In the genomic region with DNA sequence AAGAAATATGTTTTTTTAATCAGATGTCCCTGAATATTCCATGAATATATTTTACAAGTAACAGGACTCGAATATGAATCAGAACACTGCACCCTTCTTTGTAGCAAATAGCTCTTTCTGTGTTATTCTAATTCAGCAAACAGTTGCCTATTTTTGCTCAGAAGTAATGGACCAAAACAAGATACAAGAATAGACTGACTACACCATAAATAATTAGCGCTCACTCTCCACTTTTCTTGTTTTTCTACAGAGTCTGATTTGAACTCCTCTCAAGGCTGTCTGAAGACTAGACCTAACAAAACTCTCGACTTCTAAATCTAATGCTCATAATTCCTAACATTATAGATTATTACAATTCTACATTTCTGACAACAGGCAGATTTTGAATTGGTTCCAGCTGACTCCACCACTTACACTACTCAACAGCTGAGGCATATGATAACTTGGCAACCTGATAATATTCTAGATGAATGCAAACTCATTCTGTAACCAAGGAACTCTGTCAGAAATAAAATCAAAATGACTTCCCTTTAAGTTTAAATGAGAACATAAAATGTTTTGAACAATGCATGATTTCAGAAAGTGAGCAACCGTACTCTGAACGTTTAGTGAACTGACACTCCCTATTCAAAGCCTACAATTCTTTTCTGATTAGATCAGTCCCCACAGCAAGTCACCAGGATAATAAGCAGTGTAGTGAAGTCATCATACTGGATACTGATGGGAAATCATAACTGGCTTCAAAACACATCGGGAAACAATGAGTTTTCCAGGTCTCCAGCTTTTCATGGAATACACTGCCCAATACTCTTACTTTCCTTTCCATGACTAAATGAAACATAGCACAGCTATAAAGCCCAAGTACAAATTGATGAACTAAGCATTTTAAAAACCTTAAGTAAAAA, we compare ENCODE assay signal across 9 cellular contexts.
DNase-seq lines count a peak whose midpoint lies in the region; ATAC-seq, FAIRE-seq and TF ChIP-seq lines count a peak whose summit lies in the region.
"Had no signal": no experiment of that assay in that cellular context is flagged by ENCODE, and none has a peak within 500 bp of the region (broad histone marks: within the 10 kb centered on the region; RNA-seq: fewer than 3 reads in every experiment).

No MANE protein-coding gene starts in this region.

- no peak for TF ChIP-seq CTCF in astrocyte of the cerebellum (IDR thresholded peaks at IDR 0.05; ENCODE audit: low read depth, low read length, missing control alignments)

- peak; percentile 97 for FAIRE-seq in islet of Langerhans (lab: Jason Lieb, UNC)

- ATAC-seq in HG03175 (IDR thresholded peaks at IDR 0.05; ENCODE audit: unreplicated experiment), result no peak
- no peak for ATAC-seq in GM21529 (IDR thresholded peaks at IDR 0.05; ENCODE audit: unreplicated experiment)

- peak; percentile 74 for DNase-seq in A172 (ENCODE audit: low spot score)
- DNase-seq in HS-5 (ENCODE audit: low read depth), result peak; percentile 84
- DNase-seq in astrocyte of the cerebellum (ENCODE audit: low read depth), result peak; percentile 41
- DNase-seq in stimulated activated naive CD4-positive, alpha-beta T cell (lab: John Stamatoyannopoulos, UW), result no peak
- DNase-seq in ureter (ENCODE audit: low spot score), result no peak
- DNase-seq: retina had no signal

- in situ Hi-C loops in astrocyte of the cerebellum (cut with HindIII; ENCODE audit: low sequenced_read_pairs), result loop anchor here (25.0 kb wide), 1 partner anchor 128 kb away; no protein-coding TSS in a partner anchor

- H3K4me3 ChIP-seq in astrocyte of the cerebellum (ENCODE audit: low read depth, low read length), result peak overlapping the region; percentile 69

Comparison
In these comparisons a context has a peak if more than half of its experiments do, and no peak if none do; other contexts are left out.
1. DNase-seq: peak in A172 (single experiment), HS-5 (single experiment) and astrocyte of the cerebellum (single experiment); none in stimulated activated naive CD4-positive, alpha-beta T cell (0 of 6) and ureter (single experiment).